Comparison of ENCODE assay signal across 21 cellular contexts in genomic region chr4:159655547-159655946, GRCh38.
DNase-seq lines count a peak whose midpoint lies in the region; ATAC-seq and TF ChIP-seq lines count a peak whose summit lies in the region.
"Had no signal": no experiment of that assay in that cellular context is flagged by ENCODE, and none has a peak within 500 bp of the region (broad histone marks: within the 10 kb centered on the region; RNA-seq: fewer than 3 reads in every experiment).

No MANE protein-coding gene starts in this region.

- DNase-seq in Daoy (ENCODE audit: low read depth) (peak; percentile 3), M059J (ENCODE audit: low read depth) (peak; percentile 87), mammary epithelial cell (peak; percentile 95), mesenchymal stem cell (peak; percentile 46), DMS53 treated with DMSO at 0.1 percent for 48 hours (lab: John Stamatoyannopoulos, UW; ENCODE audit: unreplicated experiment) (no peak), MV-4-11 (lab: John Stamatoyannopoulos, UW) (no peak)
- DNase-seq: activated CD4-positive, alpha-beta T cell treated with anti-CD3 and anti-CD28 coated beads for 4 hours; CD4-positive, alpha-beta T cell; endodermal cell; hypothalamus; KG1; left cardiac atrium; mucosa of descending colon; NCI-H1105 treated with DMSO at 0.1 percent for 48 hours; NCI-H69; stimulated activated CD4-positive, alpha-beta T cell treated with anti-CD3 and anti-CD28 coated beads, Interleukin-1b, Interleukin-23, amount 100 ng/mL, for 48 hours; upper lobe of left lung had no signal

- in situ Hi-C loops in mammary epithelial cell (cut with MboI; ENCODE audit: low sequenced_read_pairs in 2 of 2), result no loop called here

- no peak overlapping the region for H4K8ac ChIP-seq in mesenchymal stem cell (ENCODE audit: low read length)

- H2AFZ ChIP-seq in mammary epithelial cell (ENCODE audit: low read depth, low read length) (no peak overlapping the region), mesenchymal stem cell (ENCODE audit: low read depth, low read length) (no peak overlapping the region)

- H3K4ac ChIP-seq in mesenchymal stem cell (ENCODE audit: low read depth in 1 of 2, low read length in 2 of 2), result no peak overlapping the region

- ATAC-seq in GM21619 (IDR thresholded peaks at IDR 0.05; ENCODE audit: unreplicated experiment) (no peak), GM19351 (IDR thresholded peaks at IDR 0.05; ENCODE audit: unreplicated experiment) (no peak)
- ATAC-seq: left cardiac atrium, mucosa of descending colon had no signal

- no peak overlapping the region for H2AK5ac ChIP-seq in mesenchymal stem cell (ENCODE audit: low read length, severe bottlenecking)

- H2BK15ac ChIP-seq in mesenchymal stem cell (ENCODE audit: low read depth, poor library complexity, severe bottlenecking), result no peak overlapping the region

- 11% methylated on average over 1 of the region's 1 CpG for WGBS in mammary epithelial cell (ENCODE audit: low coverage, missing lambda C conversion rate)
- 33% methylated on average over 1 of the region's 1 CpG for WGBS in mesenchymal stem cell

- intact Hi-C loops in mammary epithelial cell (cut with micrococcal nuclease), result loop anchor here (5.0 kb wide), 1 partner anchor 168 kb away; no protein-coding TSS in a partner anchor

- no peak overlapping the region for H4K91ac ChIP-seq in mesenchymal stem cell (ENCODE audit: low read length)

- no peak overlapping the region for H2BK12ac ChIP-seq in mesenchymal stem cell (ENCODE audit: low read length in 2 of 2)

- H3K9ac ChIP-seq in mammary epithelial cell (ENCODE audit: insufficient read depth, low read length) (no peak overlapping the region), mesenchymal stem cell (ENCODE audit: low read length) (no peak overlapping the region)

- no peaks in the 10 kb centered on the region for H4K20me1 ChIP-seq in mammary epithelial cell (ENCODE audit: insufficient read depth, low read length)

- no peak overlapping the region for H3K4me3 ChIP-seq in mammary epithelial cell (replicated peaks in 1 of 3; ENCODE audit: insufficient read depth in 1 of 3, low read depth in 2 of 3, low read length in 3 of 3)
- H3K4me3 ChIP-seq in mesenchymal stem cell (ENCODE audit: insufficient read depth in 1 of 2, low read depth in 1 of 2, low read length in 2 of 2), result no peak overlapping the region
- H3K4me3 ChIP-seq: mucosa of descending colon, right atrium auricular region, upper lobe of left lung had no signal

- TF ChIP-seq CTCF in mammary epithelial cell (conservative IDR thresholded peaks at IDR 0.05 in 1 of 2, IDR thresholded peaks at IDR 0.05 in 1 of 2; ENCODE audit: extremely low read depth in 1 of 2, insufficient read depth in 1 of 2, low read depth in 1 of 2, low read length in 2 of 2), result no peak

- dilution Hi-C loops in mammary epithelial cell (cut with HindIII; ENCODE audit: low sequenced_read_pairs), result no loop called here

- H2BK5ac ChIP-seq in mesenchymal stem cell (ENCODE audit: low read depth, low read length, poor library complexity, severe bottlenecking), result no peak overlapping the region

- H3K27ac ChIP-seq in mammary epithelial cell (ENCODE audit: insufficient read depth, low read depth, low read length) (peak overlapping the region; percentile 54), mesenchymal stem cell (ENCODE audit: low read length, poor library complexity, severe bottlenecking) (no peak overlapping the region)
- H3K27ac ChIP-seq: neutrophil, right atrium auricular region, upper lobe of left lung had no signal

- no peak overlapping the region for H3K18ac ChIP-seq in mesenchymal stem cell (ENCODE audit: low read depth in 1 of 2, low read length in 2 of 2)

- H3K36me3 ChIP-seq in mammary epithelial cell (ENCODE audit: insufficient read depth, low read length), result no peaks in the 10 kb centered on the region
- no peaks in the 10 kb centered on the region for H3K36me3 ChIP-seq in mesenchymal stem cell (ENCODE audit: control insufficient read depth in 1 of 2, insufficient read depth in 2 of 2, low read depth in 1 of 2, low read length in 2 of 2)
- H3K36me3 ChIP-seq: neutrophil, right atrium auricular region, upper lobe of left lung had no signal

- H3K4me2 ChIP-seq in mammary epithelial cell (ENCODE audit: insufficient read depth, low read depth, low read length) (no peak overlapping the region), mesenchymal stem cell (ENCODE audit: low read length, poor library complexity, severe bottlenecking) (no peak overlapping the region)

- no peak overlapping the region for H3K14ac ChIP-seq in mesenchymal stem cell (ENCODE audit: low read length in 2 of 2)

- H3K79me1 ChIP-seq in mesenchymal stem cell (replicated peaks; ENCODE audit: low read length, poor library complexity, severe bottlenecking), result no peaks in the 10 kb centered on the region

- no peak overlapping the region for H2BK120ac ChIP-seq in mesenchymal stem cell (ENCODE audit: low read depth, low read length)

- BruUV-seq in mammary epithelial cell (replicated peaks; lab: Mats Ljungman, UMichigan), result no TSS peak

- no peaks in the 10 kb centered on the region for H3K4me1 ChIP-seq in mammary epithelial cell (ENCODE audit: insufficient read depth, low read length)
- no peaks in the 10 kb centered on the region for H3K4me1 ChIP-seq in mesenchymal stem cell (ENCODE audit: control insufficient read depth, insufficient read depth, low read depth, low read length)
- H3K4me1 ChIP-seq: right atrium auricular region, upper lobe of left lung had no signal

- no peaks in the 10 kb centered on the region for H3K79me2 ChIP-seq in mammary epithelial cell (ENCODE audit: insufficient read depth, low read length)

- H3K9me3 ChIP-seq in mammary epithelial cell (replicated peaks; ENCODE audit: insufficient read depth, low read length), result peaks cover 6% of the 10 kb centered on the region
- H3K9me3 ChIP-seq in mesenchymal stem cell (ENCODE audit: control insufficient read depth, low read length), result peaks cover 9% of the 10 kb centered on the region
- H3K9me3 ChIP-seq: mucosa of descending colon, neutrophil, upper lobe of left lung had no signal

- H3K23ac ChIP-seq in mesenchymal stem cell (ENCODE audit: low read length in 2 of 2), result no peak overlapping the region

- H3K27me3 ChIP-seq in mammary epithelial cell (ENCODE audit: insufficient read depth, low read length) (no peaks in the 10 kb centered on the region), mesenchymal stem cell (ENCODE audit: control insufficient read depth in 1 of 2, insufficient read depth in 1 of 2, low read length in 2 of 2) (no peaks in the 10 kb centered on the region)
- H3K27me3 ChIP-seq: neutrophil, right atrium auricular region, upper lobe of left lung had no signal

- CTCF ChIA-PET in mammary epithelial cell (lab: Charles Lee; ENCODE audit: low non-redundant PET), result no interaction called here

Comparison
In these comparisons a context has a peak if more than half of its experiments do, and no peak if none do; other contexts are left out.
1. DNase-seq: peak in Daoy (single experiment), M059J (single experiment), mammary epithelial cell (single experiment) and mesenchymal stem cell (single experiment); none in DMS53 treated with DMSO at 0.1 percent for 48 hours (single experiment) and MV-4-11 (single experiment).